1 cellular context compared by ENCODE assay signal in the genomic region with DNA sequence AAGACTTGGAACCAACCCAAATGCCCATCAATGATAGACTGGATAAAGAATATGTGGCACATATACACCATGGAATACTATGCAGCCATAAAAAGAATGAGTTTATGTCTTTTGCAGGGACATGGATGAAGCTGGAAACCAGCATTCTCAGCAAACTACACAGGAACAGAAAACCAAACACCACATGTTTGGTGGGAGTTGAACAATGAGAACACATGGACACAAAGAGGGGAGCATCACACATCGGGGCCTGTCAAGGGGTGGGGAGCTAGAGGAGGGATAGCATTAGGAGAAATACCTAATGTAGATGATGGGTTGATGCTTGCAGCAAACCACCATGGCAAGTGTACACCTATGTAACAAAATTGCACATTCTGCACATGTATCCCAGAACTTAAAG.
A peak's percentile ranks its signal among the peaks of the same experiment; 100 is the strongest.
DNase-seq lines count a peak whose midpoint lies in the region; ATAC-seq, FAIRE-seq and TF ChIP-seq lines count a peak whose summit lies in the region.
"Not testable (repeated sequence)": the region's sequence is repeated elsewhere in the genome, so short reads cannot be mapped to it uniquely, and the experiment has no call there.

No MANE protein-coding gene starts in this region.

- not testable (repeated sequence) for H3K9ac ChIP-seq in HepG2 (ENCODE audit: insufficient read depth, low read depth, low read length)

- not testable (repeated sequence) for TF ChIP-seq RAD21 in HepG2 (CRISPR knock-in tag; IDR thresholded peaks at IDR 0.05)

- 6% methylated on average over 1 of the region's 1 CpG for WGBS in HepG2 (ENCODE audit: low lambda C conversion rate)

- not testable (repeated sequence) for TF ChIP-seq CTCF in HepG2 (CRISPR knock-in tag; IDR thresholded peaks at IDR 0.05)

- H3K9me3 ChIP-seq in HepG2 (ENCODE audit: low read length): not testable (repeated sequence)

- not testable (repeated sequence) for H4K20me1 ChIP-seq in HepG2 (ENCODE audit: insufficient read depth, low read length)

- H3K4me1 ChIP-seq in HepG2 (ENCODE audit: insufficient read depth, low read length): not testable (repeated sequence)

- not testable (repeated sequence) for H3K27ac ChIP-seq in HepG2 (ENCODE audit: extremely low read length, insufficient read depth, low read length)

- not testable (repeated sequence) for FAIRE-seq in HepG2 (lab: Jason Lieb, UNC)

- H3K27me3 ChIP-seq in HepG2 (ENCODE audit: control insufficient read depth in 1 of 2, insufficient read depth in 2 of 2, low read length in 2 of 2): not testable (repeated sequence)

- DNase-seq in HepG2 (ENCODE audit: low spot score): not testable (repeated sequence)

- not testable (repeated sequence) for H3K36me3 ChIP-seq in HepG2 (replicated peaks in 1 of 2; ENCODE audit: control insufficient read depth in 1 of 2, insufficient read depth in 2 of 2, low read length in 2 of 2)

- not testable (repeated sequence) for TF ChIP-seq EP300 in HepG2 (IDR thresholded peaks at IDR 0.05; ENCODE audit: low read depth in 2 of 2, low read length in 2 of 2); HepG2 (CRISPR knock-in tag; IDR thresholded peaks at IDR 0.05; ENCODE audit: borderline replicate concordance)

- H3K4me3 ChIP-seq in HepG2 (replicated peaks in 1 of 3; ENCODE audit: insufficient read depth in 1 of 3, low read depth in 2 of 3, low read length in 3 of 3): not testable (repeated sequence)

- in situ Hi-C loops in HepG2 (cut with HindIII; ENCODE audit: extremely low pct_ligation_motif_present, low pct_unique_long_range_greater_than_20kb): not testable (repeated sequence)

- not testable (repeated sequence) for H3K79me2 ChIP-seq in HepG2 (ENCODE audit: insufficient read depth, low read length)

- intact Hi-C loops in HepG2 (cut with micrococcal nuclease; ENCODE audit: unreplicated experiment): not testable (repeated sequence)

- not testable (repeated sequence) for H2AFZ ChIP-seq in HepG2 (ENCODE audit: low read length)

- not testable (repeated sequence) for BruUV-seq in HepG2 (replicated peaks; lab: Mats Ljungman, UMichigan)

- not testable (repeated sequence) for H3K4me2 ChIP-seq in HepG2 (ENCODE audit: low read depth, low read length)

- POLR2A ChIA-PET in HepG2 (lab: Yijun Ruan, JAX): not testable (repeated sequence)

- not testable (repeated sequence) for TF ChIP-seq POLR2A in HepG2 (IDR thresholded peaks at IDR 0.05; ENCODE audit: insufficient read depth in 1 of 2, low read depth in 2 of 2, low read length in 2 of 2)

- ATAC-seq in HepG2: not testable (repeated sequence)

- CTCF ChIA-PET in HepG2 (lab: Yijun Ruan, JAX; ENCODE audit: low intra/inter-chr PET ratio, low total read pairs): not testable (repeated sequence)

TF ChIP-seq in HepG2, 621 proteins besides CTCF, POLR2A, EP300 and RAD21:
- TF ChIP-seq, protein P1, sequence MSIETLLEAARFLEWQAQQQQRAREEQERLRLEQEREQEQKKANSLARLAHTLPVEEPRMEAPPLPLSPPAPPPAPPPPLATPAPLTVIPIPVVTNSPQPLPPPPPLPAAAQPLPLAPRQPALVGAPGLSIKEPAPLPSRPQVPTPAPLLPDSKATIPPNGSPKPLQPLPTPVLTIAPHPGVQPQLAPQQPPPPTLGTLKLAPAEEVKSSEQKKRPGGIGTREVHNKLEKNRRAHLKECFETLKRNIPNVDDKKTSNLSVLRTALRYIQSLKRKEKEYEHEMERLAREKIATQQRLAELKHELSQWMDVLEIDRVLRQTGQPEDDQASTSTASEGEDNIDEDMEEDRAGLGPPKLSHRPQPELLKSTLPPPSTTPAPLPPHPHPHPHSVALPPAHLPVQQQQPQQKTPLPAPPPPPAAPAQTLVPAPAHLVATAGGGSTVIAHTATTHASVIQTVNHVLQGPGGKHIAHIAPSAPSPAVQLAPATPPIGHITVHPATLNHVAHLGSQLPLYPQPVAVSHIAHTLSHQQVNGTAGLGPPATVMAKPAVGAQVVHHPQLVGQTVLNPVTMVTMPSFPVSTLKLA (IDR thresholded peaks at IDR 0.05): peak; percentile 91
